Comparison of ENCODE assay signal across 22 cellular contexts in the genomic region with DNA sequence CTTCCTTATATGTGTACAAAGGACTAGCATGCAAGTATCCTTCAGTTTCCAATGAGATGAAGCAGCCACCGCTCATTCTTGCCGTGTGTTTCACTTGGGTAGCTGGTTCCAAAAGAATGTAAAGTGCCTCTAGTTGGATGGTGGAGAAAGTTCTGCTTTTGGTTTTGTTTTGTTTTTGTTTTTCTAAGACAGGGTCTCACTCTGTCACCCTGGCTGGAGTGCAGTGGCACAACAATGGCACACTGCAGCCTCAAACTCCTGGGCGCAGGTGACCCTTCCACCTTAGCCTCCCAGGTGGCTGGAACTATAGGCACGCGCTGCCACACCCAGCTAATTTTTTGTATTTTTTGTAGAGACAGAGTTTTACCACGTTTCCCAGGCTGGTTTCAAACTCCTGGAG. TPM values are rescaled to one million over a fixed set of nuclear protein-coding genes. Genes with fewer than 3 reads are reported as not detected.
DNase-seq lines count a peak whose midpoint lies in the region; ATAC-seq and TF ChIP-seq lines count a peak whose summit lies in the region.
"Had no signal": no experiment of that assay in that cellular context is flagged by ENCODE, and none has a peak within 500 bp of the region (broad histone marks: within the 10 kb centered on the region; RNA-seq: fewer than 3 reads in every experiment).

No MANE protein-coding gene starts in this region.

- H3K27me3 Mint-ChIP-seq in Calu3 (ENCODE audit: unreplicated experiment), result no peaks in the 10 kb centered on the region
- H3K27me3 Mint-ChIP-seq in effector memory CD8-positive, alpha-beta T cell, result no peaks in the 10 kb centered on the region
- H3K27me3 Mint-ChIP-seq: B cell; CD8-positive, alpha-beta memory T cell had no signal

- TF ChIP-seq CTCF in Calu3 (IDR thresholded peaks at IDR 0.05; ENCODE audit: unreplicated experiment), result no peak
- TF ChIP-seq CTCF in neutrophil (IDR thresholded peaks at IDR 0.05), result no peak
- TF ChIP-seq CTCF in upper lobe of right lung (IDR thresholded peaks at IDR 0.05), result no peak

- ATAC-seq in effector memory CD8-positive, alpha-beta T cell (replicated peaks), result no peak
- ATAC-seq in upper lobe of right lung, result peak; percentile 22

- DNase-seq in Calu3 (no peak), upper lobe of right lung (no peak), NCI-H526 treated with DMSO at 0.1 percent for 48 hours (lab: John Stamatoyannopoulos, UW) (no peak), NCI-H82 treated with DMSO at 0.1 percent for 48 hours (lab: John Stamatoyannopoulos, UW; ENCODE audit: unreplicated experiment) (no peak)
- no peak for DNase-seq in effector memory CD8-positive, alpha-beta T cell
- DNase-seq in activated naive CD4-positive, alpha-beta T cell treated with anti-CD3 and anti-CD28 coated beads, Interleukin-2, amount 50 U/mL, for 16 hours, result no peak
- DNase-seq: CD8-positive, alpha-beta memory T cell; DND-41; HCEC 1CT; KBM-7; MV-4-11; NCI-H1105; NCI-H1436 treated with DMSO at 0.1 percent for 48 hours; NCI-H187 treated with DMSO at 0.1 percent for 48 hours; NCI-H2171 treated with DMSO at 0.1 percent for 48 hours; NCI-H345; NCI-H510A treated with DMSO at 0.1 percent for 48 hours; NCI-H748 treated with DMSO at 0.1 percent for 48 hours; SJCRH30 had no signal

- H3K36me3 Mint-ChIP-seq in Calu3 (ENCODE audit: insufficient read depth, unreplicated experiment), result peaks cover 97% of the 10 kb centered on the region
- no peaks in the 10 kb centered on the region for H3K36me3 Mint-ChIP-seq in effector memory CD8-positive, alpha-beta T cell (ENCODE audit: insufficient read depth)
- H3K36me3 Mint-ChIP-seq: CD8-positive, alpha-beta memory T cell had no signal

- no TSS peak for BruUV-seq in Calu3 (replicated peaks; lab: Mats Ljungman, UMichigan)

- H3K27me3 ChIP-seq in neutrophil (no peaks in the 10 kb centered on the region), upper lobe of right lung (no peaks in the 10 kb centered on the region)
- H3K27me3 ChIP-seq: SJCRH30 had no signal

- H3K9me3 ChIP-seq in neutrophil, result no peaks in the 10 kb centered on the region
- H3K9me3 ChIP-seq in upper lobe of right lung, result no peaks in the 10 kb centered on the region
- H3K9me3 ChIP-seq: SJCRH30 had no signal

- H3K27ac Mint-ChIP-seq in Calu3 (ENCODE audit: unreplicated experiment), result peak overlapping the region; percentile 64
- peak overlapping the region; percentile 54 to 66 for H3K27ac Mint-ChIP-seq in effector memory CD8-positive, alpha-beta T cell
- H3K27ac Mint-ChIP-seq: B cell had no signal

- peak overlapping the region; percentile 92 for H3K4me3 Mint-ChIP-seq in Calu3 (ENCODE audit: low read depth, unreplicated experiment)
- H3K4me3 Mint-ChIP-seq in effector memory CD8-positive, alpha-beta T cell, result no peak overlapping the region
- H3K4me3 Mint-ChIP-seq: B cell; CD8-positive, alpha-beta memory T cell had no signal

- CTCF ChIA-PET in Calu3 (lab: Charles Lee), result interaction anchor here (1.5 to 2.1 kb wide), 2 partner anchors 9 to 26 kb away, joined by 3 to 11 read pairs; a partner anchor contains a TSS

- no peaks in the 10 kb centered on the region for H3K36me3 ChIP-seq in neutrophil
- no peaks in the 10 kb centered on the region for H3K36me3 ChIP-seq in upper lobe of right lung
- H3K36me3 ChIP-seq: SJCRH30 had no signal

- intact Hi-C loops in Calu3 (cut with micrococcal nuclease; ENCODE audit: unreplicated experiment) (no loop called here), upper lobe of right lung (cut with DNase I) (no loop called here)

- H3K4me3 ChIP-seq in neutrophil (ENCODE audit: low read depth in 1 of 2, low read length in 1 of 2) (no peak overlapping the region), upper lobe of right lung (no peak overlapping the region)
- H3K4me3 ChIP-seq: SJCRH30 had no signal

- peaks cover 82% of the 10 kb centered on the region for H3K4me1 Mint-ChIP-seq in Calu3 (ENCODE audit: low read depth, unreplicated experiment)
- peaks cover 19% of the 10 kb centered on the region in 2 donors for H3K4me1 Mint-ChIP-seq in effector memory CD8-positive, alpha-beta T cell (ENCODE audit: low read depth in 2 of 2)

- H3K9me3 Mint-ChIP-seq in Calu3 (ENCODE audit: low read depth, unreplicated experiment), result no peaks in the 10 kb centered on the region
- no peaks in the 10 kb centered on the region for H3K9me3 Mint-ChIP-seq in effector memory CD8-positive, alpha-beta T cell
- H3K9me3 Mint-ChIP-seq: CD8-positive, alpha-beta memory T cell had no signal

- H3K27ac ChIP-seq in neutrophil (peak overlapping the region; percentile 59), upper lobe of right lung (no peak overlapping the region)
- H3K27ac ChIP-seq: C4-2B, SJCRH30 had no signal

- peaks cover 62 to 64% of the 10 kb centered on the region in 2 experiments for H3K4me1 ChIP-seq in neutrophil (ENCODE audit: control insufficient read depth in 1 of 2, insufficient read depth in 1 of 2, low read depth in 1 of 2, low read length in 1 of 2)
- H3K4me1 ChIP-seq in upper lobe of right lung, result peaks cover 38% of the 10 kb centered on the region
- H3K4me1 ChIP-seq: SJCRH30 had no signal

RNA-seq across cellular contexts. Expression of a gene that starts 8.3 kb away (rescaled TPM):
- total RNA-seq in Calu3 (2022), result 1,439 and 1,638 TPM in 2 replicates
- total RNA-seq in upper lobe of right lung, result 181 TPM
